Comparison of ENCODE assay signal across 8 cellular contexts in the genomic region with DNA sequence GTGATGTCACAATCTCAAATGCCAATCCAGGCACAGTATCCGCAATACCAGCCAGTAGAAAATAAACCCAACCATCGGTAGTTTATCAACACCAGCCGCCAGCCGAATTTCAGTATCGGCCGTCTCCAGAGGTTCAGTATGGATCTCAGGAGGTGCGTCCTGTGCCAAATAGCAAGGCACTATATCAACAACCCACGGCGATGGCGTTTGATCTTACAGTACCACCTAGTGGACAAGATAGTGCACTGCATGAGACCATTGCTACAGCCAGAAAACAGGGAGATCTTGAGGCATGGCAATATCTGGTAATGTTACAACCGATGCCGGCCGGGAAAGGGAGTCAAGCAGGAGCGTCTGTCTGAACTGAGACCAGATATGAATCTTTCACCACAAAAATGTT.
DNase-seq lines count a peak whose midpoint lies in the region; ATAC-seq, FAIRE-seq and TF ChIP-seq lines count a peak whose summit lies in the region.
"Not testable (repeated sequence)": the region's sequence is repeated elsewhere in the genome, so short reads cannot be mapped to it uniquely, and the experiment has no call there.

No MANE protein-coding gene starts in this region.

- H3K27ac Mint-ChIP-seq in H9, neural progenitor cell: not testable (repeated sequence)

- H4K8ac ChIP-seq in H9 (replicated peaks; ENCODE audit: insufficient read length, low read depth, low read length); H1 (ENCODE audit: extremely low read depth, insufficient read depth, low read length): not testable (repeated sequence)

- H3F3A ChIP-seq in neural progenitor cell (ENCODE audit: low read depth) = not testable (repeated sequence)

- not testable (repeated sequence) for H3K79me1 ChIP-seq in H9 (ENCODE audit: insufficient read depth, low read depth, low read length, poor library complexity, severe bottlenecking); H1 (ENCODE audit: low read depth, low read length)

- not testable (repeated sequence) for FAIRE-seq in H1 (lab: Jason Lieb, UNC)

- not testable (repeated sequence) for H2AK5ac ChIP-seq in H9 (ENCODE audit: insufficient read length, low read length); H1 (ENCODE audit: low read depth, low read length)

- not testable (repeated sequence) for H3K4me3 ChIP-seq in BJ (ENCODE audit: low read depth, low read length); Peyer's patch; H1 (ENCODE audit: extremely low read depth in 1 of 4, insufficient read depth in 2 of 4, low read depth in 3 of 4, low read length in 4 of 4); iPS DF 6.9 (ENCODE audit: low read length); neural progenitor cell; thoracic aorta

- ATAC-seq in thoracic aorta (ENCODE audit: insufficient number of reproducible peaks, low FRiP score, low read depth) = not testable (repeated sequence)

- not testable (repeated sequence) for H3K79me2 ChIP-seq in H9 (ENCODE audit: insufficient read depth, low read length); H1 (ENCODE audit: control insufficient read depth in 1 of 2, insufficient read depth in 2 of 2, low read length in 2 of 2); neural progenitor cell (ENCODE audit: low read depth)

- H3K18ac ChIP-seq in H9 (ENCODE audit: insufficient read length, low read depth, low read length); H1 (ENCODE audit: extremely low read depth, low read length): not testable (repeated sequence)

- not testable (repeated sequence) for H3K4ac ChIP-seq in H9 (ENCODE audit: low read depth, low read length); H1 (replicated peaks; ENCODE audit: insufficient read length, low read depth, low read length)

- H4K91ac ChIP-seq in H9 (ENCODE audit: insufficient read length, low read depth, low read length); H1 (replicated peaks; ENCODE audit: insufficient read length, low read length): not testable (repeated sequence)

- H3K23ac ChIP-seq in H9 (ENCODE audit: insufficient read length, low read depth, low read length); H1 (ENCODE audit: insufficient read length): not testable (repeated sequence)

- not testable (repeated sequence) for H3T11ph ChIP-seq in H9 (ENCODE audit: low read length)

- H2BK5ac ChIP-seq in H9 (ENCODE audit: insufficient read length, low read length); H1 (ENCODE audit: low read depth, low read length): not testable (repeated sequence)

- H3K36me3 Mint-ChIP-seq in H9 (ENCODE audit: insufficient read depth in 1 of 3, low read depth in 3 of 3); neural progenitor cell: not testable (repeated sequence)

- not testable (repeated sequence) for H3K23me2 ChIP-seq in H9 (ENCODE audit: insufficient read length, low read depth, low read length, poor library complexity, severe bottlenecking); H1 (ENCODE audit: low read depth, low read length)

- no CpG with 5 or more reads among the region's 14 CpGs for WGBS in H9 (ENCODE audit: extremely low coverage, insufficient read length, low lambda C conversion rate)
- 61% methylated on average over 12 of the region's 14 CpGs; no CpG with 5 or more reads in 1 of the 2 experiments for WGBS in H1 (ENCODE audit: extremely low coverage in 1 of 2, insufficient coverage in 1 of 2, insufficient read length in 1 of 2, insufficient replicate concordance in 2 of 2, low coverage in 1 of 2, low lambda C conversion rate in 2 of 2, missing lambda C conversion rate in 1 of 2), 2 experiments
- WGBS in iPS DF 6.9 (ENCODE audit: insufficient coverage, insufficient read length) = no CpG with 5 or more reads among the region's 14 CpGs

- H3K14ac ChIP-seq in H9 (ENCODE audit: insufficient read depth, low read length); H1 (ENCODE audit: insufficient read length): not testable (repeated sequence)

- H4K20me1 ChIP-seq in H9 (ENCODE audit: control insufficient read depth, insufficient read depth, insufficient read length); H1 (replicated peaks in 1 of 2; ENCODE audit: control insufficient read depth in 1 of 2, insufficient read depth in 2 of 2, low read length in 2 of 2); neural progenitor cell (ENCODE audit: low read depth): not testable (repeated sequence)

- not testable (repeated sequence) for H3K36me3 ChIP-seq in BJ (ENCODE audit: control insufficient read depth, insufficient read depth, low read length); Peyer's patch; H1 (ENCODE audit: control insufficient read depth in 2 of 4, insufficient read depth in 4 of 4, low read length in 3 of 4); iPS DF 6.9 (ENCODE audit: control insufficient read depth, insufficient read depth, low read length); neural progenitor cell; thoracic aorta

- H2BK20ac ChIP-seq in H9 (ENCODE audit: low read depth, low read length, poor library complexity, severe bottlenecking); H1 (ENCODE audit: low read length): not testable (repeated sequence)

- H3K4me1 ChIP-seq in H9 (ENCODE audit: insufficient read depth, low read length); Peyer's patch; H1 (replicated peaks in 1 of 4; ENCODE audit: control insufficient read depth in 3 of 4, insufficient read depth in 4 of 4, low read length in 3 of 4); iPS DF 6.9 (ENCODE audit: control insufficient read depth, insufficient read depth, low read length); neural progenitor cell: not testable (repeated sequence)
- H3K4me1 ChIP-seq in thoracic aorta (ENCODE audit: control insufficient read depth in 1 of 2, low read depth in 2 of 2) = peaks cover 0 to 14% of the 10 kb centered on the region in 2 donors

- TF ChIP-seq EP300 in H1 (IDR thresholded peaks at IDR 0.05; ENCODE audit: borderline replicate concordance in 1 of 2, low read depth in 2 of 2, low read length in 2 of 2) = not testable (repeated sequence)

- H3K4me1 Mint-ChIP-seq in H9, neural progenitor cell: not testable (repeated sequence)

- DNase-seq in BJ (ENCODE audit: low read depth); thoracic aorta (ENCODE audit: low spot score): not testable (repeated sequence)
- DNase-seq in H9 (peak; percentile 32), Peyer's patch (peak in 1 of 3 donors; percentile 46), H1 (ENCODE audit: low read depth in 1 of 2, low spot score in 2 of 2) (peak in 1 of 2 experiments; percentile 46), iPS DF 6.9 (ENCODE audit: low read depth, low spot score) (peak; percentile 0), neural progenitor cell (ENCODE audit: low spot score) (peak; percentile 13)
- DNase-seq in activated effector memory CD4-positive, alpha-beta T cell treated with Interleukin-2 at 50 U/mL for 16 hours = peak; percentile 0

- not testable (repeated sequence) for H3K4me3 Mint-ChIP-seq in H9, neural progenitor cell

- POLR2A ChIA-PET in BJ (lab: Charles Lee); H1 (lab: Charles Lee; ENCODE audit: partially characterized antibody): not testable (repeated sequence)

- not testable (repeated sequence) for H3K27me3 Mint-ChIP-seq in H9 (ENCODE audit: low read depth); neural progenitor cell (ENCODE audit: insufficient read depth, low read depth)

- CTCF ChIA-PET in BJ (lab: Yijun Ruan, JAX); H1 (lab: Charles Lee; ENCODE audit: partially characterized antibody): not testable (repeated sequence)

- peak; percentile 55 to 59 for TF ChIP-seq RAD21 in H1 (IDR thresholded peaks at IDR 0.05 in 1 of 2, conservative IDR thresholded peaks at IDR 0.05 in 1 of 2; ENCODE audit: low read depth in 2 of 2, low read length in 2 of 2)

- not testable (repeated sequence) for H3K4me2 ChIP-seq in H9 (ENCODE audit: insufficient read depth, insufficient read length, low read length); H1 (ENCODE audit: insufficient read depth in 1 of 2, low read depth in 2 of 2, low read length in 2 of 2); neural progenitor cell

- not testable (repeated sequence) for H2AFZ ChIP-seq in H9 (ENCODE audit: low read length); H1 (ENCODE audit: low read length); neural progenitor cell (replicated peaks)

- H3K9me3 ChIP-seq in H9 (ENCODE audit: control insufficient read depth, low read depth, low read length); Peyer's patch; H1 (ENCODE audit: insufficient read depth in 2 of 2, low read depth in 1 of 2, low read length in 1 of 2); iPS DF 6.9 (ENCODE audit: control insufficient read depth, insufficient read depth, low read length); neural progenitor cell (ENCODE audit: low read depth); thoracic aorta: not testable (repeated sequence)

- TF ChIP-seq CTCF in BJ (IDR thresholded peaks at IDR 0.05; ENCODE audit: insufficient read depth, low read depth, low read length) (peak; percentile 32; the same call in 1 of the 2 replicates), H9 (conservative IDR thresholded peaks at IDR 0.05) (peak; percentile 64), Peyer's patch (IDR thresholded peaks at IDR 0.05) (peak; percentile 17 to 80 (median 56)), H1 (IDR thresholded peaks at IDR 0.05; ENCODE audit: control extremely low read depth in 1 of 3, insufficient read depth in 1 of 3, low read depth in 1 of 3, low read length in 3 of 3) (peak in 2 of 3 experiments; percentile 44 to 49; a peak in 3 of 4 replicates), neural progenitor cell (IDR thresholded peaks at IDR 0.05) (peak; percentile 55), thoracic aorta (IDR thresholded peaks at IDR 0.05) (peak; percentile 53)

- H3K27ac ChIP-seq in H9 (ENCODE audit: insufficient read length, low read depth, low read length); Peyer's patch; H1 (ENCODE audit: low read depth, low read length); iPS DF 6.9 (ENCODE audit: low read length); neural progenitor cell; thoracic aorta: not testable (repeated sequence)

- not testable (repeated sequence) for H3K9ac ChIP-seq in H9 (ENCODE audit: extremely low read depth, insufficient read length, low read length); H1 (replicated peaks in 1 of 4; ENCODE audit: extremely low read depth in 1 of 4, low read depth in 3 of 4, low read length in 3 of 4); neural progenitor cell

- not testable (repeated sequence) for H3K56ac ChIP-seq in H9 (ENCODE audit: insufficient read length, low read depth, low read length); H1 (replicated peaks; ENCODE audit: insufficient read length, low read depth, low read length)

- not testable (repeated sequence) for H2BK15ac ChIP-seq in H9 (ENCODE audit: low read depth, low read length); H1 (ENCODE audit: low read length)

- not testable (repeated sequence) for H2BK12ac ChIP-seq in H9 (ENCODE audit: insufficient read length, low read depth, low read length); H1 (ENCODE audit: low read depth, low read length)

- TF ChIP-seq POLR2A in Peyer's patch (IDR thresholded peaks at IDR 0.05); H1 (IDR thresholded peaks at IDR 0.05; ENCODE audit: control extremely low read depth in 1 of 2, low read depth in 2 of 2, low read length in 2 of 2): not testable (repeated sequence)

- H3K27me3 ChIP-seq in BJ (ENCODE audit: control insufficient read depth, insufficient read depth, low read length); H9 (ENCODE audit: insufficient read depth, low read length); Peyer's patch; H1 (replicated peaks in 1 of 4; ENCODE audit: control insufficient read depth in 3 of 4, extremely low read depth in 1 of 4, insufficient read depth in 3 of 4, low read length in 3 of 4); iPS DF 6.9 (ENCODE audit: control insufficient read depth, insufficient read depth, low read length); neural progenitor cell; thoracic aorta (replicated peaks; ENCODE audit: insufficient read depth): not testable (repeated sequence)

- not testable (repeated sequence) for H3K9me3 Mint-ChIP-seq in H9, neural progenitor cell

- H2BK120ac ChIP-seq in H9 (ENCODE audit: low read depth, low read length, poor library complexity, severe bottlenecking); H1 (replicated peaks; ENCODE audit: low read depth, low read length): not testable (repeated sequence)

- H4K5ac ChIP-seq in H9 (ENCODE audit: insufficient read length, low read depth, low read length); H1 (ENCODE audit: insufficient read length, low read depth, low read length): not testable (repeated sequence)
